In genomic region chr11:104054911-104055529, GRCh38 we compare ENCODE assay signal across 39 cellular contexts. TPM values are rescaled to one million over a fixed set of nuclear protein-coding genes. Genes with fewer than 3 reads are reported as not detected.
"Had no signal": no experiment of that assay in that cellular context is flagged by ENCODE, and none has a peak within 500 bp of the region (broad histone marks: within the 10 kb centered on the region; RNA-seq: fewer than 3 reads in every experiment).

No MANE protein-coding gene starts in this region.

- H3K9me3 Mint-ChIP-seq: activated B cell treated with CpG ODN at 0.5 μM for 24 hours; activated CD4-positive, alpha-beta memory T cell treated with anti-CD3 and anti-CD28 coated beads, Interleukin-2, amount 10 ng/mL, durations not matched to agents 7 days and 5 days; activated naive CD4-positive, alpha-beta T cell treated with anti-CD3 and anti-CD28 coated beads, Interleukin-2, amount 10 ng/mL, durations not matched to agents 7 days and 5 days; activated naive CD4-positive, alpha-beta T cell treated with anti-CD3 and anti-CD28 coated beads, Interleukin-2, amount 50 U/mL, for 24 hours; activated naive CD8-positive, alpha-beta T cell treated with anti-CD3 and anti-CD28 coated beads, Interleukin-2, amount 10 ng/mL, durations not matched to agents 7 days and 5 days; activated naive CD8-positive, alpha-beta T cell treated with anti-CD3 and anti-CD28 coated beads, Interleukin-2, amount 50 U/mL, for 24 hours; activated T-cell treated with anti-CD3 and anti-CD28 coated beads, Interleukin-2, amount 50 U/mL, for 24 hours; activated T-helper 2 cell treated with anti-CD3 and anti-CD28 coated beads, Interferon-gamma antibody, Interleukin-2, Interleukin-4, amounts not matched to agents 10 μg/mL and 5 μg/mL and 100 μg/mL, durations not matched to agents 14 hours and 24 hours and 36 hours; brain; T-helper 1 cell treated with Interleukin-12 subunit alpha and Interleukin-12 subunit beta and Interleukin-4 antibody, amounts not matched to agents 30 μg/mL and 1 μg/mL, for 36 hours; T-helper 2 cell treated with Interferon-gamma antibody and Interleukin-4, amounts not matched to agents 5 μg/mL and 100 μg/mL, for 36 hours had no signal

- H3K27ac ChIP-seq: adrenal gland, cardiac muscle cell, VCaP had no signal

- ATAC-seq: activated CD8-positive, alpha-beta memory T cell treated with anti-CD3 and anti-CD28 coated beads, Interleukin-2, amount 10 ng/mL, durations not matched to agents 7 days and 5 days; activated CD8-positive, alpha-beta T cell treated with anti-CD3 and anti-CD28 coated beads, Interleukin-2, amount 10 ng/mL, durations not matched to agents 7 days and 5 days; activated naive CD8-positive, alpha-beta T cell treated with anti-CD3 and anti-CD28 coated beads, Interleukin-2, amount 50 U/mL, for 24 hours had no signal

- H3K36me3 ChIP-seq: adrenal gland, cardiac muscle cell had no signal

- H3K36me3 Mint-ChIP-seq: activated CD8-positive, alpha-beta memory T cell treated with anti-CD3 and anti-CD28 coated beads, Interleukin-2, amount 10 ng/mL, durations not matched to agents 7 days and 5 days; activated naive CD4-positive, alpha-beta T cell treated with anti-CD3 and anti-CD28 coated beads, Interleukin-2, amount 10 ng/mL, durations not matched to agents 7 days and 5 days; activated naive CD4-positive, alpha-beta T cell treated with anti-CD3 and anti-CD28 coated beads, Interleukin-2, amount 50 U/mL, for 24 hours; activated naive CD8-positive, alpha-beta T cell; activated naive CD8-positive, alpha-beta T cell treated with anti-CD3 and anti-CD28 coated beads, Interleukin-2, amount 10 ng/mL, durations not matched to agents 7 days and 5 days; brain had no signal

- FAIRE-seq: astrocyte, bronchial epithelial cell, TTC549 had no signal

- H3K27me3 Mint-ChIP-seq: activated B cell treated with CpG ODN at 0.5 μM for 24 hours; activated CD4-positive, alpha-beta memory T cell treated with anti-CD3 and anti-CD28 coated beads, Interleukin-2, amount 10 ng/mL, durations not matched to agents 7 days and 5 days; activated CD4-positive, alpha-beta T cell treated with anti-CD3 and anti-CD28 coated beads, Interleukin-2, amount 10 ng/mL, durations not matched to agents 7 days and 5 days; activated CD8-positive, alpha-beta memory T cell treated with anti-CD3 and anti-CD28 coated beads, Interleukin-2, amount 10 ng/mL, durations not matched to agents 7 days and 5 days; activated naive CD4-positive, alpha-beta T cell treated with anti-CD3 and anti-CD28 coated beads, Interleukin-2, amount 10 ng/mL, durations not matched to agents 7 days and 5 days; activated naive CD8-positive, alpha-beta T cell; activated naive CD8-positive, alpha-beta T cell treated with anti-CD3 and anti-CD28 coated beads, Interleukin-2, amount 10 ng/mL, durations not matched to agents 7 days and 5 days; activated naive CD8-positive, alpha-beta T cell treated with anti-CD3 and anti-CD28 coated beads, Interleukin-2, amount 50 U/mL, for 24 hours; brain; central memory CD8-positive, alpha-beta T cell had no signal

- H3K27ac Mint-ChIP-seq: activated B cell treated with CpG ODN at 0.5 μM for 24 hours; activated CD4-positive, alpha-beta memory T cell treated with anti-CD3 and anti-CD28 coated beads, Interleukin-2, amount 10 ng/mL, durations not matched to agents 7 days and 5 days; activated CD4-positive, alpha-beta T cell treated with anti-CD3 and anti-CD28 coated beads, Interleukin-2, amount 10 ng/mL, durations not matched to agents 7 days and 5 days; activated CD8-positive, alpha-beta memory T cell treated with anti-CD3 and anti-CD28 coated beads, Interleukin-2, amount 10 ng/mL, durations not matched to agents 7 days and 5 days; activated CD8-positive, alpha-beta T cell treated with anti-CD3 and anti-CD28 coated beads, Interleukin-2, amount 10 ng/mL, durations not matched to agents 7 days and 5 days; activated naive CD4-positive, alpha-beta T cell treated with anti-CD3 and anti-CD28 coated beads, Interleukin-2, amount 10 ng/mL, durations not matched to agents 7 days and 5 days; activated naive CD4-positive, alpha-beta T cell treated with anti-CD3 and anti-CD28 coated beads, Interleukin-2, amount 50 U/mL, for 24 hours; activated naive CD8-positive, alpha-beta T cell; activated naive CD8-positive, alpha-beta T cell treated with anti-CD3 and anti-CD28 coated beads, Interleukin-2, amount 10 ng/mL, durations not matched to agents 7 days and 5 days; activated naive CD8-positive, alpha-beta T cell treated with anti-CD3 and anti-CD28 coated beads, Interleukin-2, amount 50 U/mL, for 24 hours; activated T-cell treated with anti-CD3 and anti-CD28 coated beads, Interleukin-2, amount 50 U/mL, for 24 hours; activated T-helper 2 cell treated with anti-CD3 and anti-CD28 coated beads, Interferon-gamma antibody, Interleukin-2, Interleukin-4, amounts not matched to agents 10 μg/mL and 5 μg/mL and 100 μg/mL, durations not matched to agents 14 hours and 24 hours and 36 hours; T-helper 1 cell treated with Interleukin-12 subunit alpha and Interleukin-12 subunit beta and Interleukin-4 antibody, amounts not matched to agents 30 μg/mL and 1 μg/mL, for 36 hours; T-helper 2 cell treated with Interferon-gamma antibody and Interleukin-4, amounts not matched to agents 5 μg/mL and 100 μg/mL, for 36 hours had no signal

- H3K4me3 Mint-ChIP-seq: activated B cell treated with CpG ODN at 0.5 μM for 24 hours; activated CD4-positive, alpha-beta memory T cell treated with anti-CD3 and anti-CD28 coated beads, Interleukin-2, amount 10 ng/mL, durations not matched to agents 7 days and 5 days; activated CD4-positive, alpha-beta T cell treated with anti-CD3 and anti-CD28 coated beads, Interleukin-2, amount 10 ng/mL, durations not matched to agents 7 days and 5 days; activated CD8-positive, alpha-beta memory T cell treated with anti-CD3 and anti-CD28 coated beads, Interleukin-2, amount 10 ng/mL, durations not matched to agents 7 days and 5 days; activated CD8-positive, alpha-beta T cell treated with anti-CD3 and anti-CD28 coated beads, Interleukin-2, amount 10 ng/mL, durations not matched to agents 7 days and 5 days; activated naive CD4-positive, alpha-beta T cell treated with anti-CD3 and anti-CD28 coated beads, Interleukin-2, amount 10 ng/mL, durations not matched to agents 7 days and 5 days; activated naive CD4-positive, alpha-beta T cell treated with anti-CD3 and anti-CD28 coated beads, Interleukin-2, amount 50 U/mL, for 24 hours; activated naive CD8-positive, alpha-beta T cell; activated naive CD8-positive, alpha-beta T cell treated with anti-CD3 and anti-CD28 coated beads, Interleukin-2, amount 10 ng/mL, durations not matched to agents 7 days and 5 days; activated naive CD8-positive, alpha-beta T cell treated with anti-CD3 and anti-CD28 coated beads, Interleukin-2, amount 50 U/mL, for 24 hours; activated T-cell treated with anti-CD3 and anti-CD28 coated beads, Interleukin-2, amount 50 U/mL, for 24 hours; brain; central memory CD8-positive, alpha-beta T cell; T-helper 1 cell treated with Interleukin-12 subunit alpha and Interleukin-12 subunit beta and Interleukin-4 antibody, amounts not matched to agents 30 μg/mL and 1 μg/mL, for 36 hours; T-helper 2 cell treated with Interferon-gamma antibody and Interleukin-4, amounts not matched to agents 5 μg/mL and 100 μg/mL, for 36 hours had no signal

- H3K27me3 ChIP-seq: adrenal gland, cardiac muscle cell had no signal

- H3K4me3 ChIP-seq: adrenal gland, cardiac muscle cell had no signal

- DNase-seq: activated B cell treated with CpG ODN at 0.5 μM for 24 hours; activated CD4-positive, alpha-beta memory T cell treated with anti-CD3 and anti-CD28 coated beads, Interleukin-2, amount 10 ng/mL, durations not matched to agents 7 days and 5 days; activated CD4-positive, alpha-beta T cell treated with anti-CD3 and anti-CD28 coated beads for 4 hours; activated CD4-positive, alpha-beta T cell treated with anti-CD3 and anti-CD28 coated beads, Interleukin-2, amount 10 ng/mL, durations not matched to agents 7 days and 5 days; activated CD4-positive, alpha-beta T cell treated with anti-CD3 and anti-CD28 coated beads, Interleukin-2, amount 50 U/mL, for 48 hours; activated CD4-positive, CD25-positive, alpha-beta regulatory T cell treated with anti-CD3 and anti-CD28 coated beads, Interleukin-2, amount 50 U/mL, for 72 hours; activated CD8-positive, alpha-beta memory T cell treated with anti-CD3 and anti-CD28 coated beads for 24 hours; activated CD8-positive, alpha-beta memory T cell treated with anti-CD3 and anti-CD28 coated beads, Interleukin-2, amount 10 ng/mL, durations not matched to agents 7 days and 5 days; activated CD8-positive, alpha-beta memory T cell treated with anti-CD3 and anti-CD28 coated beads, Interleukin-2, amount 50 U/mL, for 48 hours; activated CD8-positive, alpha-beta T cell treated with anti-CD3 and anti-CD28 coated beads, Interleukin-2, amount 10 ng/mL, durations not matched to agents 7 days and 5 days; activated effector memory CD4-positive, alpha-beta T cell treated with Interleukin-2 at 50 U/mL for 16 hours; activated gamma-delta T cell; activated naive CD4-positive, alpha-beta T cell treated with anti-CD3 and anti-CD28 coated beads, Interleukin-2, amount 10 ng/mL, durations not matched to agents 7 days and 5 days; activated naive CD4-positive, alpha-beta T cell treated with Interleukin-2 at 50 U/mL for 16 hours; activated naive CD8-positive, alpha-beta T cell treated with anti-CD3 and anti-CD28 coated beads, Interleukin-2, amount 10 ng/mL, durations not matched to agents 7 days and 5 days; activated naive CD8-positive, alpha-beta T cell treated with anti-CD3 and anti-CD28 coated beads, Interleukin-2, amount 50 U/mL, for 24 hours; activated T-cell treated with anti-CD3 and anti-CD28 coated beads, Interleukin-2, amount 50 U/mL, for 24 hours; activated T-cell treated with anti-CD3 and anti-CD28 coated beads, Interleukin-2, amount 50 U/mL, for 48 hours; adrenal gland; amniotic stem cell; aorta; caudate nucleus; cerebellar nuclear complex; SW 1271; T-helper 1 cell; T-helper 2 cell; T-helper 9 cell had no signal

- H3K4me1 Mint-ChIP-seq: activated B cell treated with CpG ODN at 0.5 μM for 24 hours; activated CD4-positive, alpha-beta memory T cell treated with anti-CD3 and anti-CD28 coated beads, Interleukin-2, amount 10 ng/mL, durations not matched to agents 7 days and 5 days; activated CD4-positive, alpha-beta T cell treated with anti-CD3 and anti-CD28 coated beads, Interleukin-2, amount 10 ng/mL, durations not matched to agents 7 days and 5 days; activated CD8-positive, alpha-beta memory T cell treated with anti-CD3 and anti-CD28 coated beads, Interleukin-2, amount 10 ng/mL, durations not matched to agents 7 days and 5 days; activated naive CD4-positive, alpha-beta T cell treated with anti-CD3 and anti-CD28 coated beads, Interleukin-2, amount 10 ng/mL, durations not matched to agents 7 days and 5 days; activated naive CD4-positive, alpha-beta T cell treated with anti-CD3 and anti-CD28 coated beads, Interleukin-2, amount 50 U/mL, for 24 hours; activated naive CD8-positive, alpha-beta T cell treated with anti-CD3 and anti-CD28 coated beads, Interleukin-2, amount 10 ng/mL, durations not matched to agents 7 days and 5 days; activated naive CD8-positive, alpha-beta T cell treated with anti-CD3 and anti-CD28 coated beads, Interleukin-2, amount 50 U/mL, for 24 hours; central memory CD8-positive, alpha-beta T cell had no signal

- H3K9me3 ChIP-seq: adrenal gland had no signal

RNA-seq across cellular contexts. Expression of gene DDI1, which starts 18.6 kb away (rescaled TPM):
- total RNA-seq: activated B cell treated with CpG ODN at 0.5 μM for 24 hours; activated CD4-positive, alpha-beta memory T cell treated with anti-CD3 and anti-CD28 coated beads, Interleukin-2, amount 10 ng/mL, durations not matched to agents 7 days and 5 days; activated CD4-positive, alpha-beta T cell treated with anti-CD3 and anti-CD28 coated beads, Interleukin-2, amount 10 ng/mL, durations not matched to agents 7 days and 5 days; activated CD8-positive, alpha-beta memory T cell treated with anti-CD3 and anti-CD28 coated beads, Interleukin-2, amount 10 ng/mL, durations not matched to agents 7 days and 5 days; activated CD8-positive, alpha-beta T cell treated with anti-CD3 and anti-CD28 coated beads, Interleukin-2, amount 10 ng/mL, durations not matched to agents 7 days and 5 days; activated naive CD8-positive, alpha-beta T cell treated with anti-CD3 and anti-CD28 coated beads, Interleukin-2, amount 10 ng/mL, durations not matched to agents 7 days and 5 days; activated T-helper 2 cell treated with anti-CD3 and anti-CD28 coated beads, Interferon-gamma antibody, Interleukin-2, Interleukin-4, amounts not matched to agents 10 μg/mL and 5 μg/mL and 100 μg/mL, durations not matched to agents 14 hours and 24 hours and 36 hours; adrenal gland; aorta; astrocyte; bronchial epithelial cell; cardiac muscle cell had no signal
- polyA plus RNA-seq: aorta had no signal
